20 cellular contexts compared by ENCODE assay signal in genomic region chr19:48186015-48186414, GRCh38. TPM values are rescaled to one million over a fixed set of nuclear protein-coding genes. Genes with fewer than 3 reads are reported as not detected.
DNase-seq lines count a peak whose midpoint lies in the region; ATAC-seq, FAIRE-seq and TF ChIP-seq lines count a peak whose summit lies in the region.
"Had no signal": no experiment of that assay in that cellular context is flagged by ENCODE, and none has a peak within 500 bp of the region (broad histone marks: within the 10 kb centered on the region; RNA-seq: fewer than 3 reads in every experiment).

No MANE protein-coding gene starts in this region.

- H3F3A ChIP-seq in SU-DHL-6 (ENCODE audit: insufficient read depth) (peaks cover 15% of the 10 kb centered on the region), GM23248 (ENCODE audit: insufficient read depth) (no peaks in the 10 kb centered on the region), PC-3 (ENCODE audit: low read length, unreplicated experiment) (no peaks in the 10 kb centered on the region)

- DNase-seq in H4 (ENCODE audit: low spot score) (no peak), GM23248 (no peak), urothelium cell line (ENCODE audit: low spot score) (no peak), PC-3 (no peak)
- DNase-seq: 8988T; activated CD8-positive, alpha-beta T cell treated with anti-CD3 and anti-CD28 coated beads, Interleukin-2, amount 10 ng/mL, durations not matched to agents 7 days and 5 days; activated T-cell treated with anti-CD3 and anti-CD28 coated beads, Interleukin-2, amount 50 U/mL, for 48 hours; GDM1; NCI-H187 treated with DMSO at 0.1 percent for 48 hours; SHP77; stimulated activated CD4-positive, alpha-beta T cell treated with anti-CD3 and anti-CD28 coated beads, Interleukin-4, amount 100 ng/mL, for 4 hours; T-helper 1 cell had no signal

- H3K4me1 ChIP-seq in GM23248 (ENCODE audit: insufficient read depth) = no peaks in the 10 kb centered on the region
- peaks cover 11% of the 10 kb centered on the region for H3K4me1 ChIP-seq in PC-3 (ENCODE audit: insufficient read depth, low read length)

- H3K9me2 ChIP-seq in SU-DHL-6 (replicated peaks; ENCODE audit: insufficient read depth, low read length) (no peaks in the 10 kb centered on the region), GM23248 (ENCODE audit: insufficient read depth) (no peaks in the 10 kb centered on the region), PC-3 (replicated peaks; ENCODE audit: low read length) (no peaks in the 10 kb centered on the region)

- in situ Hi-C loops in GM23248 (cut with MboI) = no loop called here

- BruUV-seq in PC-3 (replicated peaks; lab: Mats Ljungman, UMichigan) = no TSS peak

- H3K27ac ChIP-seq in 22Rv1 = peak overlapping the region; percentile 82
- H3K27ac ChIP-seq in SU-DHL-6 (ENCODE audit: low read depth, low read length) = peak overlapping the region; percentile 81
- H3K27ac ChIP-seq in GM23248 = no peak overlapping the region
- no peak overlapping the region for H3K27ac ChIP-seq in PC-3 (ENCODE audit: low read length)
- H3K27ac ChIP-seq: HL-60, VCaP had no signal

- peak; percentile 44 for ATAC-seq in GM19397 (IDR thresholded peaks at IDR 0.05; ENCODE audit: unreplicated experiment)
- ATAC-seq in HG02970 (IDR thresholded peaks at IDR 0.05; ENCODE audit: low FRiP score, unreplicated experiment) = peak; percentile 30
- ATAC-seq in PC-3 = no peak
- ATAC-seq: activated CD8-positive, alpha-beta T cell treated with anti-CD3 and anti-CD28 coated beads, Interleukin-2, amount 10 ng/mL, durations not matched to agents 7 days and 5 days had no signal

- peaks cover 13% of the 10 kb centered on the region for H3K36me3 ChIP-seq in SU-DHL-6 (ENCODE audit: low read length)
- H3K36me3 ChIP-seq in GM23248 (ENCODE audit: low read depth) = peaks cover 4% of the 10 kb centered on the region; the same call in 1 of the 2 replicates
- H3K36me3 ChIP-seq in PC-3 (ENCODE audit: low read depth, low read length) = 0 out of 2 replicates have a peak, but pooled peaks cover 4% of the 10 kb centered on the region

- H4K20me1 ChIP-seq in SU-DHL-6 (ENCODE audit: low read depth, low read length) (no peaks in the 10 kb centered on the region), GM23248 (ENCODE audit: insufficient read depth) (no peaks in the 10 kb centered on the region), PC-3 (ENCODE audit: low read length) (no peaks in the 10 kb centered on the region)

- CTCF ChIA-PET in PC-3 (lab: Charles Lee) = no interaction called here

- peak overlapping the region; percentile 49 for H3K4me2 ChIP-seq in SU-DHL-6 (ENCODE audit: low read depth, low read length, poor library complexity, severe bottlenecking)
- no peak overlapping the region for H3K4me2 ChIP-seq in GM23248 (ENCODE audit: unreplicated experiment)
- no peak overlapping the region for H3K4me2 ChIP-seq in PC-3 (ENCODE audit: low read length)
- H3K4me2 ChIP-seq: smooth muscle cell had no signal

- H3K4me3 ChIP-seq in SU-DHL-6 (ENCODE audit: insufficient read depth, low read length, poor library complexity, severe bottlenecking) (no peak overlapping the region), GM23248 (no peak overlapping the region), PC-3 (ENCODE audit: low read length) (no peak overlapping the region)
- H3K4me3 ChIP-seq: smooth muscle cell had no signal

- intact Hi-C loops in PC-3 (cut with micrococcal nuclease) = no loop called here

- H3K27me3 ChIP-seq in SU-DHL-6 (ENCODE audit: low read length) = no peaks in the 10 kb centered on the region
- no peaks in the 10 kb centered on the region for H3K27me3 ChIP-seq in GM23248 (replicated peaks; ENCODE audit: insufficient read depth)
- H3K27me3 ChIP-seq in PC-3 (ENCODE audit: low read length) = no peaks in the 10 kb centered on the region

- FAIRE-seq in urothelium cell line (lab: Jason Lieb, UNC) = no peak
- FAIRE-seq: astrocyte had no signal

- no peaks in the 10 kb centered on the region for H3K79me2 ChIP-seq in SU-DHL-6 (ENCODE audit: insufficient read depth, low read length)
- no peaks in the 10 kb centered on the region for H3K79me2 ChIP-seq in GM23248 (ENCODE audit: insufficient read depth)
- no peaks in the 10 kb centered on the region for H3K79me2 ChIP-seq in PC-3 (ENCODE audit: low read length)

- peak overlapping the region; percentile 44 for H2AFZ ChIP-seq in SU-DHL-6 (ENCODE audit: low read depth, low read length, severe bottlenecking)
- H2AFZ ChIP-seq in GM23248 = no peak overlapping the region
- H2AFZ ChIP-seq in PC-3 (ENCODE audit: low read length) = no peak overlapping the region

- POLR2A ChIA-PET in PC-3 (lab: Charles Lee; ENCODE audit: unreplicated experiment) = no interaction called here

- no peak for TF ChIP-seq CTCF in 22Rv1 (IDR thresholded peaks at IDR 0.05)
- no peak for TF ChIP-seq CTCF in SU-DHL-6 (IDR thresholded peaks at IDR 0.05; ENCODE audit: insufficient read depth, low read length, poor library complexity, severe bottlenecking)
- no peak for TF ChIP-seq CTCF in PC-3 (conservative IDR thresholded peaks at IDR 0.05; ENCODE audit: low read depth, low read length)

- peaks cover 11% of the 10 kb centered on the region; the same call in 1 of the 2 replicates for H3K9me3 ChIP-seq in SU-DHL-6 (ENCODE audit: insufficient read depth, low read length)
- no peaks in the 10 kb centered on the region for H3K9me3 ChIP-seq in GM23248 (ENCODE audit: low read depth)
- H3K9me3 ChIP-seq in PC-3 (ENCODE audit: low read length) = no peaks in the 10 kb centered on the region

- WGBS in GM23248 (ENCODE audit: low coverage in 1 of 2, low lambda C conversion rate in 2 of 2, missing lambda C conversion rate in 2 of 2), 2 experiments = 83 to 89% methylated on average over 5 of the region's 5 CpGs

- peak overlapping the region; percentile 49 for H3K9ac ChIP-seq in SU-DHL-6 (ENCODE audit: low read length)
- no peak overlapping the region for H3K9ac ChIP-seq in GM23248
- no peak overlapping the region for H3K9ac ChIP-seq in PC-3 (ENCODE audit: low read length)

RNA-seq across cellular contexts. Expression of gene ZSWIM9, which starts 15.5 kb away (rescaled TPM):
- total RNA-seq in H4 (2014; rRNA removed; shearing (Covaris generic)) = 0.54 and 0.84 TPM in 2 replicates
- 4.3 and 6.6 TPM in 2 replicates for total RNA-seq in GM23248 (2014; rRNA removed; shearing (Covaris generic))
- polyA plus RNA-seq in GM23248 (2016; fragmentation: Nextera tagmentation; extraction: Ambion mirVana) = 0.88 and 1.2 TPM in 2 replicates
- 1.8 and 2.6 TPM in 2 replicates for total RNA-seq in PC-3 (2014; rRNA removed)

RNA-seq across cellular contexts. Expression of gene LIG1, which starts 15.9 kb away (rescaled TPM):
- 58.5 and 65.5 TPM in 2 replicates for total RNA-seq in H4 (2014; rRNA removed; shearing (Covaris generic))
- total RNA-seq in GM23248 (2014; rRNA removed; shearing (Covaris generic)) = 9.3 and 10.6 TPM in 2 replicates
- polyA plus RNA-seq in GM23248 (2016; fragmentation: Nextera tagmentation; extraction: Ambion mirVana) = 14.5 and 17.9 TPM in 2 replicates
- 67.5 and 85.1 TPM in 2 replicates for total RNA-seq in PC-3 (2014; rRNA removed)

Comparison
In these comparisons a context has a peak if more than half of its experiments do, and no peak if none do; other contexts are left out.
1. H3K27ac ChIP-seq: peak in 22Rv1 (single experiment) and SU-DHL-6 (single experiment); none in GM23248 (single experiment) and PC-3 (single experiment).